In genomic region chr2:134272831-134273230, GRCh38 we compare ENCODE assay signal across 19 cellular contexts.
"Had no signal": no experiment of that assay in that cellular context is flagged by ENCODE, and none has a peak within 500 bp of the region (broad histone marks: within the 10 kb centered on the region; RNA-seq: fewer than 3 reads in every experiment).

No MANE protein-coding gene starts in this region.

- H2AFZ ChIP-seq: parathyroid adenoma had no signal

- H3K9ac ChIP-seq: parathyroid adenoma had no signal

- H3K9me3 Mint-ChIP-seq: activated CD4-positive, alpha-beta T cell treated with anti-CD3 and anti-CD28 coated beads, Interleukin-2, amount 10 ng/mL, durations not matched to agents 7 days and 5 days; activated naive CD8-positive, alpha-beta T cell treated with anti-CD3 and anti-CD28 coated beads, Interleukin-2, amount 10 ng/mL, durations not matched to agents 7 days and 5 days; central memory CD8-positive, alpha-beta T cell had no signal

- H3K36me3 ChIP-seq: breast epithelium, transverse colon had no signal

- H3K27ac ChIP-seq: breast epithelium, coronary artery, esophagus muscularis mucosa, parathyroid adenoma, transverse colon had no signal

- H3K27ac Mint-ChIP-seq: activated CD4-positive, alpha-beta T cell treated with anti-CD3 and anti-CD28 coated beads, Interleukin-2, amount 10 ng/mL, durations not matched to agents 7 days and 5 days; activated CD8-positive, alpha-beta T cell treated with anti-CD3 and anti-CD28 coated beads, Interleukin-2, amount 10 ng/mL, durations not matched to agents 7 days and 5 days; activated naive CD8-positive, alpha-beta T cell treated with anti-CD3 and anti-CD28 coated beads, Interleukin-2, amount 10 ng/mL, durations not matched to agents 7 days and 5 days had no signal

- H3K4me3 Mint-ChIP-seq: activated CD4-positive, alpha-beta T cell treated with anti-CD3 and anti-CD28 coated beads, Interleukin-2, amount 10 ng/mL, durations not matched to agents 7 days and 5 days; activated CD8-positive, alpha-beta T cell treated with anti-CD3 and anti-CD28 coated beads, Interleukin-2, amount 10 ng/mL, durations not matched to agents 7 days and 5 days; activated naive CD8-positive, alpha-beta T cell treated with anti-CD3 and anti-CD28 coated beads, Interleukin-2, amount 10 ng/mL, durations not matched to agents 7 days and 5 days; central memory CD8-positive, alpha-beta T cell had no signal

- H3K27me3 Mint-ChIP-seq: activated CD4-positive, alpha-beta T cell treated with anti-CD3 and anti-CD28 coated beads, Interleukin-2, amount 10 ng/mL, durations not matched to agents 7 days and 5 days; activated naive CD8-positive, alpha-beta T cell treated with anti-CD3 and anti-CD28 coated beads, Interleukin-2, amount 10 ng/mL, durations not matched to agents 7 days and 5 days; central memory CD8-positive, alpha-beta T cell had no signal

- H3K4me3 ChIP-seq: breast epithelium, coronary artery, esophagus muscularis mucosa, transverse colon had no signal

- DNase-seq: activated CD4-positive, alpha-beta T cell treated with anti-CD3 and anti-CD28 coated beads, Interleukin-2, amount 10 ng/mL, durations not matched to agents 7 days and 5 days; activated CD8-positive, alpha-beta T cell treated with anti-CD3 and anti-CD28 coated beads, Interleukin-2, amount 10 ng/mL, durations not matched to agents 7 days and 5 days; activated naive CD8-positive, alpha-beta T cell treated with anti-CD3 and anti-CD28 coated beads, Interleukin-2, amount 10 ng/mL, durations not matched to agents 7 days and 5 days; amniotic stem cell; hypothalamus; left ventricle myocardium superior; mammary epithelial cell; nucleus accumbens; right cardiac atrium; stimulated activated CD4-positive, alpha-beta T cell treated with anti-CD3 and anti-CD28 coated beads, Interleukin-12 subunit alpha, Interleukin-12 subunit beta, amount 100 ng/mL, for 4 hours; stimulated activated CD4-positive, alpha-beta T cell treated with anti-CD3 and anti-CD28 coated beads, Interleukin-4, amount 100 ng/mL, for 4 hours; T1000; transverse colon had no signal

- H3K27me3 ChIP-seq: breast epithelium, esophagus muscularis mucosa, transverse colon had no signal

- ATAC-seq: activated CD4-positive, CD25-positive, alpha-beta regulatory T cell treated with anti-CD3 and anti-CD28 coated beads, Interleukin-2, amount 50 U/mL, for 24 hours; activated CD8-positive, alpha-beta T cell treated with anti-CD3 and anti-CD28 coated beads, Interleukin-2, amount 10 ng/mL, durations not matched to agents 7 days and 5 days; left ventricle myocardium superior; right cardiac atrium had no signal

- H3K4me1 ChIP-seq: breast epithelium, parathyroid adenoma, transverse colon had no signal

- H3K9me3 ChIP-seq: breast epithelium, esophagus muscularis mucosa, transverse colon had no signal
